ENCODE assay signal across 8 cellular contexts in genomic region chr22:42688241-42688913, GRCh38. TPM values are rescaled to one million over a fixed set of nuclear protein-coding genes. Genes with fewer than 3 reads are reported as not detected.
A peak's percentile ranks its signal among the peaks of the same experiment; 100 is the strongest.
DNase-seq lines count a peak whose midpoint lies in the region; ATAC-seq and TF ChIP-seq lines count a peak whose summit lies in the region.

No MANE protein-coding gene starts in this region.

- H3K9me3 ChIP-seq in ascending aorta (no peaks in the 10 kb centered on the region), hepatocyte (ENCODE audit: low read depth) (no peaks in the 10 kb centered on the region), gastrocnemius medialis (no peaks in the 10 kb centered on the region)

- peak; percentile 92 to 97 for ATAC-seq in gastrocnemius medialis
- no peak for ATAC-seq in GM19395 (IDR thresholded peaks at IDR 0.05; ENCODE audit: unreplicated experiment)
- ATAC-seq in GM21717 (IDR thresholded peaks at IDR 0.05; ENCODE audit: unreplicated experiment), result no peak

- H3K79me2 ChIP-seq in hepatocyte, result no peaks in the 10 kb centered on the region

- H3K9me2 ChIP-seq in hepatocyte (replicated peaks; ENCODE audit: insufficient read depth), result no peaks in the 10 kb centered on the region

- H3K36me3 ChIP-seq in BJ (ENCODE audit: control insufficient read depth, insufficient read depth, low read length), result no peaks in the 10 kb centered on the region
- peaks cover 10 to 23% of the 10 kb centered on the region in 2 donors for H3K36me3 ChIP-seq in ascending aorta
- H3K36me3 ChIP-seq in hepatocyte (replicated peaks; ENCODE audit: insufficient read depth, low read depth), result no peaks in the 10 kb centered on the region
- no peaks in the 10 kb centered on the region for H3K36me3 ChIP-seq in gastrocnemius medialis

- H3K4me3 ChIP-seq in BJ (ENCODE audit: low read depth, low read length) (no peak overlapping the region), ascending aorta (peak overlapping the region in 1 of 2 donors; percentile 31), hepatocyte (no peak overlapping the region), gastrocnemius medialis (peak overlapping the region in 3 of 4 donors; percentile 3 to 37 (median 26))

- peaks cover 40 to 57% of the 10 kb centered on the region in 2 donors for H3K4me1 ChIP-seq in ascending aorta
- H3K4me1 ChIP-seq in hepatocyte (ENCODE audit: insufficient read depth), result peaks cover 39% of the 10 kb centered on the region
- H3K4me1 ChIP-seq in gastrocnemius medialis, result peaks cover 72 to 75% of the 10 kb centered on the region in 2 donors

- intact Hi-C loops in ascending aorta (cut with DNase I) (loop anchor here (1.0 to 10.0 kb wide), 2 partner anchors 9 to 246 kb away; no protein-coding TSS in a partner anchor), gastrocnemius medialis (cut with DNase I; ENCODE audit: low total_unique reads) (loop anchor here (1.0 to 5.0 kb wide), 2 partner anchors 9 to 41 kb away; partner anchors contain the start of gene CYB5R3)

- WGBS in hepatocyte (ENCODE audit: low lambda C conversion rate, missing lambda C conversion rate), result 15% methylated on average over 19 of the region's 19 CpGs

- peak overlapping the region; percentile 32 for H2AFZ ChIP-seq in hepatocyte

- H3K27me3 ChIP-seq in BJ (ENCODE audit: control insufficient read depth, insufficient read depth, low read length), result no peaks in the 10 kb centered on the region
- no peaks in the 10 kb centered on the region for H3K27me3 ChIP-seq in ascending aorta
- no peaks in the 10 kb centered on the region for H3K27me3 ChIP-seq in hepatocyte
- no peaks in the 10 kb centered on the region for H3K27me3 ChIP-seq in gastrocnemius medialis

- peak; percentile 91 for DNase-seq in BJ (ENCODE audit: low read depth)
- DNase-seq in NCI-H1694 treated with DMSO at 0.1 percent for 48 hours (lab: John Stamatoyannopoulos, UW), result peak; percentile 66
- peak; percentile 79 to 98 for DNase-seq in ascending aorta (ENCODE audit: low spot score in 2 of 2)
- DNase-seq in hepatocyte (ENCODE audit: low spot score), result peak; percentile 94
- DNase-seq in gastrocnemius medialis, result peak; percentile 95 to 98
- DNase-seq in effector CD8-positive, alpha-beta T cell (lab: John Stamatoyannopoulos, UW), result no peak

- CTCF ChIA-PET in BJ (lab: Yijun Ruan, JAX), result interaction anchor here (0.9 to 1.3 kb wide), 3 partner anchors 9 to 20 kb away, joined by 3 to 6 read pairs (median 3); no protein-coding TSS in a partner anchor

- H3K27ac ChIP-seq in ascending aorta (peak overlapping the region; percentile 93 to 97), hepatocyte (peak overlapping the region; percentile 91), gastrocnemius medialis (peak overlapping the region; percentile 91 to 99 (median 97))

- peak overlapping the region; percentile 68 for H3K4me2 ChIP-seq in hepatocyte

- no peaks in the 10 kb centered on the region for H4K20me1 ChIP-seq in hepatocyte (ENCODE audit: insufficient read depth, poor library complexity, severe bottlenecking)

- in situ Hi-C loops in gastrocnemius medialis (cut with MboI; ENCODE audit: low sequenced_read_pairs in 4 of 4), result no loop called here

- POLR2A ChIA-PET in BJ (lab: Charles Lee), result no interaction called here

- no peak for TF ChIP-seq CTCF in BJ (IDR thresholded peaks at IDR 0.05; ENCODE audit: insufficient read depth, low read depth, low read length)
- no peak for TF ChIP-seq CTCF in ascending aorta (IDR thresholded peaks at IDR 0.05)
- TF ChIP-seq CTCF in hepatocyte (IDR thresholded peaks at IDR 0.05; ENCODE audit: poor library complexity), result no peak
- TF ChIP-seq CTCF in gastrocnemius medialis (IDR thresholded peaks at IDR 0.05 in 4 of 5, conservative IDR thresholded peaks at IDR 0.05 in 1 of 5), result no peak

- TF ChIP-seq POLR2A in gastrocnemius medialis (IDR thresholded peaks at IDR 0.05), result peak; percentile 87 to 89

RNA-seq across cellular contexts. Expression of gene A4GALT, which starts 32.3 kb away (rescaled TPM):
- polyA plus RNA-seq in BJ (2011; rRNA removed) (3.1 and 6.7 TPM in 2 replicates), hepatocyte (2.2 and 5.8 TPM in 2 replicates)
- 2.4 and 4.1 TPM in 2 replicates for polyA minus RNA-seq in BJ (2011; rRNA and poly(A)+ RNA removed)
- total RNA-seq in ascending aorta (85.1 TPM), hepatocyte (3.3 and 4.4 TPM in 2 replicates), gastrocnemius medialis (10 to 100 TPM in 2 of 4 donors, 1 to 10 TPM in 2; 5.8 to 13.3 (median 8.6) TPM)

RNA-seq across cellular contexts. Expression of gene CYB5R3, which starts 39.2 kb away (rescaled TPM):
- polyA plus RNA-seq in BJ (2011; rRNA removed) (200 and 418 TPM in 2 replicates), hepatocyte (407 and 438 TPM in 2 replicates)
- polyA minus RNA-seq in BJ (2011; rRNA and poly(A)+ RNA removed), result 117 and 125 TPM in 2 replicates
- total RNA-seq in ascending aorta (455 TPM), hepatocyte (119 and 136 TPM in 2 replicates), gastrocnemius medialis (100 to 1,000 TPM in 2 of 4 donors, 10 to 100 TPM in 2; 44.3 to 163 (median 105) TPM)

RNA-seq across cellular contexts. Expression of gene ATP5MGL, which starts 48.0 kb away (rescaled TPM):
- polyA plus RNA-seq in BJ (2011; rRNA removed) (0.10 TPM in 1 of 2 replicates, not detected in the other), hepatocyte (0.60 TPM in 1 of 2 replicates, not detected in the other)
- 0.67 and 0.85 TPM in 2 replicates for polyA minus RNA-seq in BJ (2011; rRNA and poly(A)+ RNA removed)
- total RNA-seq in ascending aorta (not detected), hepatocyte (0.33 TPM in 1 of 2 replicates, not detected in the other), gastrocnemius medialis (not detected)

Comparison
In these comparisons a context has a peak if more than half of its experiments do, and no peak if none do; other contexts are left out.
1. H3K4me3 ChIP-seq: peak in gastrocnemius medialis (3 of 4); none in BJ (single experiment) and hepatocyte (single experiment).
2. ATAC-seq: peak in gastrocnemius medialis (2 of 2); none in GM19395 (single experiment) and GM21717 (single experiment).
3. Peak in every context shown above with its lines, with median percentiles within 50 percentile points of each other: H3K27ac ChIP-seq.